Comparison of ENCODE assay signal across 8 cellular contexts in genomic region chr6:53492860-53493634, GRCh38. TPM values are rescaled to one million over a fixed set of nuclear protein-coding genes. Genes with fewer than 3 reads are reported as not detected.
DNase-seq lines count a peak whose midpoint lies in the region; TF ChIP-seq lines count a peak whose summit lies in the region.

No MANE protein-coding gene starts in this region.

- peak overlapping the region; percentile 86 for H3K4me2 ChIP-seq in OCI-LY3 (ENCODE audit: low read length)
- H3K4me2 ChIP-seq in smooth muscle cell = peak overlapping the region; percentile 15

- H3K27ac ChIP-seq in OCI-LY3 (ENCODE audit: low read length) = no peak overlapping the region
- no peak overlapping the region for H3K27ac ChIP-seq in smooth muscle cell (ENCODE audit: low read depth)

- H3K9me3 ChIP-seq in OCI-LY3 (ENCODE audit: insufficient read depth, low read length) (no peaks in the 10 kb centered on the region), smooth muscle cell (replicated peaks; ENCODE audit: low read depth) (no peaks in the 10 kb centered on the region)

- in situ Hi-C loops in astrocyte of the spinal cord (cut with HindIII; ENCODE audit: low sequenced_read_pairs) = no loop called here

- TF ChIP-seq CTCF in OCI-LY3 (IDR thresholded peaks at IDR 0.05; ENCODE audit: low read depth, low read length) (peak; percentile 90), astrocyte of the spinal cord (IDR thresholded peaks at IDR 0.05; ENCODE audit: low read depth, low read length) (peak; percentile 67), smooth muscle cell (IDR thresholded peaks at IDR 0.05; ENCODE audit: borderline replicate concordance, insufficient read depth, poor library complexity, severe bottlenecking) (peak; percentile 85)

- H3K27me3 ChIP-seq in OCI-LY3 (ENCODE audit: low read depth, low read length) (0 out of 2 replicates have a peak, but pooled peaks cover 5% of the 10 kb centered on the region), smooth muscle cell (ENCODE audit: low read depth) (no peaks in the 10 kb centered on the region)

- peaks cover 3% of the 10 kb centered on the region for H3F3A ChIP-seq in smooth muscle cell (ENCODE audit: low read depth)

- TF ChIP-seq EP300 in Ishikawa (IDR thresholded peaks at IDR 0.05; ENCODE audit: borderline replicate concordance) = no peak

- H3K4me3 ChIP-seq in OCI-LY3 (ENCODE audit: low read length) (peak overlapping the region; percentile 71), astrocyte of the spinal cord (ENCODE audit: low read depth, low read length) (peak overlapping the region; percentile 18), smooth muscle cell (no peak overlapping the region)

- H3K4me1 ChIP-seq in OCI-LY3 (ENCODE audit: low read length) = peaks cover 14% of the 10 kb centered on the region
- peaks cover 10% of the 10 kb centered on the region for H3K4me1 ChIP-seq in smooth muscle cell (ENCODE audit: low read depth)

- H2AFZ ChIP-seq in OCI-LY3 (ENCODE audit: low read depth, low read length) (peak overlapping the region; percentile 81), smooth muscle cell (ENCODE audit: low read depth) (peak overlapping the region; percentile 2)

- 37% methylated on average over 11 of the region's 11 CpGs for WGBS in smooth muscle cell (ENCODE audit: low lambda C conversion rate)

- H3K36me3 ChIP-seq in OCI-LY3 (replicated peaks; ENCODE audit: low read depth, low read length) = no peaks in the 10 kb centered on the region
- H3K36me3 ChIP-seq in smooth muscle cell (ENCODE audit: low read depth) = no peaks in the 10 kb centered on the region

- DNase-seq in EH (ENCODE audit: low read depth) (peak; percentile 67), astrocyte of the spinal cord (ENCODE audit: low read depth, low spot score) (peak; percentile 81), iPS DF 4.7 (ENCODE audit: extremely low read depth, low spot score) (peak; percentile 19), smooth muscle cell (lab: John Stamatoyannopoulos, UW; ENCODE audit: unreplicated experiment) (no peak), T1000 (lab: John Stamatoyannopoulos, UW) (no peak), mucosa of gallbladder (ENCODE audit: low spot score) (no peak)

- H3K79me2 ChIP-seq in OCI-LY3 (ENCODE audit: low read length) (no peaks in the 10 kb centered on the region), smooth muscle cell (ENCODE audit: low read depth) (no peaks in the 10 kb centered on the region)

- peak; percentile 77 for TF ChIP-seq RAD21 in Ishikawa (IDR thresholded peaks at IDR 0.05; ENCODE audit: low read depth)

- H3K9ac ChIP-seq in OCI-LY3 (ENCODE audit: low read length) (peak overlapping the region; percentile 16; the same call in 1 of the 2 replicates), smooth muscle cell (ENCODE audit: low read depth) (no peak overlapping the region)

- H4K20me1 ChIP-seq in OCI-LY3 (ENCODE audit: insufficient read depth, low read length) (no peaks in the 10 kb centered on the region), smooth muscle cell (ENCODE audit: low read depth) (no peaks in the 10 kb centered on the region)

TF ChIP-seq in Ishikawa, 13 proteins besides CTCF, POLR2A, EP300 and RAD21:
- TF ChIP-seq FOXM1 (IDR thresholded peaks at IDR 0.05; ENCODE audit: borderline replicate concordance, low read depth) = no peak
- no peak for TF ChIP-seq NFIC (IDR thresholded peaks at IDR 0.05)
- no peak for TF ChIP-seq TCF12 (IDR thresholded peaks at IDR 0.05; ENCODE audit: low read depth)
- TF ChIP-seq REST (IDR thresholded peaks at IDR 0.05; ENCODE audit: low read depth) = no peak
- no peak for TF ChIP-seq ZBTB7A (IDR thresholded peaks at IDR 0.05; ENCODE audit: low read depth)
- no peak for TF ChIP-seq CEBPB (IDR thresholded peaks at IDR 0.05)
- no peak for TF ChIP-seq TAF1 (IDR thresholded peaks at IDR 0.05; ENCODE audit: low read depth)
- no peak for TF ChIP-seq EGR1 (IDR thresholded peaks at IDR 0.05)
- TF ChIP-seq USF1 (IDR thresholded peaks at IDR 0.05) = no peak
- no peak for TF ChIP-seq CREB1 (IDR thresholded peaks at IDR 0.05; ENCODE audit: low read depth)
- no peak for TF ChIP-seq YY1 (IDR thresholded peaks at IDR 0.05; ENCODE audit: low read depth)
- TF ChIP-seq TEAD4 (IDR thresholded peaks at IDR 0.05) = no peak
- TF ChIP-seq MAX (IDR thresholded peaks at IDR 0.05) = no peak

RNA-seq across cellular contexts. Expression of gene GCLC, which starts 51.9 kb away (rescaled TPM):
- 7.1 and 9.4 TPM in 2 replicates for total RNA-seq in smooth muscle cell
- 3.7 and 6.1 TPM in 2 replicates for polyA plus RNA-seq in smooth muscle cell
- total RNA-seq in mucosa of gallbladder = 63.9 TPM

Comparison
In these comparisons a context has a peak if more than half of its experiments do, and no peak if none do; other contexts are left out.
1. DNase-seq: peak in EH (single experiment), astrocyte of the spinal cord (single experiment) and iPS DF 4.7 (single experiment); none in smooth muscle cell (single experiment), T1000 (single experiment) and mucosa of gallbladder (single experiment).
2. Peak in every context shown above with its lines, with median percentiles within 50 percentile points of each other: CTCF ChIP-seq.